ENCODE assay signal across 8 cellular contexts in genomic region chr1:163071381-163072255, GRCh38. TPM values are rescaled to one million over a fixed set of nuclear protein-coding genes. Genes with fewer than 3 reads are reported as not detected.
DNase-seq lines count a peak whose midpoint lies in the region; ATAC-seq and TF ChIP-seq lines count a peak whose summit lies in the region.

No MANE protein-coding gene starts in this region.

- CTCF ChIA-PET in BJ (lab: Yijun Ruan, JAX) (interaction anchor here (0.5 to 9.7 kb wide), 27 partner anchors 11 to 1052 kb away, joined by 3 to 117 read pairs (median 4); partner anchors contain the start of gene NUF2), OCI-LY7 (lab: Charles Lee; ENCODE audit: unreplicated experiment) (no interaction called here)

- H3K9me3 ChIP-seq in OCI-LY7 (ENCODE audit: low read length) (no peaks in the 10 kb centered on the region), heart left ventricle (no peaks in the 10 kb centered on the region)

- POLR2A ChIA-PET in BJ (lab: Charles Lee) (interaction anchor here (0.6 kb wide), 1 partner anchor 15 kb away, joined by 9 read pairs; no protein-coding TSS in a partner anchor), OCI-LY7 (lab: Charles Lee) (interaction anchor here (0.6 kb wide), 1 partner anchor 29 kb away, joined by 3 read pairs; no protein-coding TSS in a partner anchor)

- H3K27me3 ChIP-seq in BJ (ENCODE audit: control insufficient read depth, insufficient read depth, low read length) (no peaks in the 10 kb centered on the region), heart left ventricle (peaks cover 0 to 18% (median 0%) of the 10 kb centered on the region in 9 donors)

- WGBS in heart left ventricle, 4 donors, result 9 to 21% (median 14%) methylated on average over 6 of the region's 6 CpGs

- H2AFZ ChIP-seq in OCI-LY7 (ENCODE audit: low read length), result no peak overlapping the region

- no TSS peak for BruUV-seq in OCI-LY7 (replicated peaks; lab: Mats Ljungman, UMichigan)

- intact Hi-C loops in OCI-LY7 (cut with micrococcal nuclease; ENCODE audit: unreplicated experiment) (loop anchor here (1.0 to 10.0 kb wide), 2 partner anchors 103 to 244 kb away; no protein-coding TSS in a partner anchor), heart left ventricle (cut with DNase I) (loop anchor here (2.0 to 10.0 kb wide), 10 partner anchors 101 to 246 kb away; no protein-coding TSS in a partner anchor)

- H3K4me3 ChIP-seq in BJ (ENCODE audit: low read depth, low read length) (peak overlapping the region; percentile 35), OCI-LY7 (ENCODE audit: low read depth, low read length, poor library complexity, severe bottlenecking) (no peak overlapping the region), heart left ventricle (peak overlapping the region in 7 of 12 donors; percentile 23 to 65 (median 53)), retinal pigment epithelial cell (ENCODE audit: low read length) (peak overlapping the region; percentile 60)

- DNase-seq in BJ (ENCODE audit: low read depth) (peak; percentile 31), HK-2 (ENCODE audit: unreplicated experiment) (peak; percentile 73), OCI-LY7 (ENCODE audit: low spot score) (peak; percentile 43), activated T-helper 1 cell treated with Interleukin-2 at 50 U/mL for 16 hours (ENCODE audit: low read depth) (peak; percentile 0), heart left ventricle (peak in 4 of 5 donors; percentile 41 to 64 (median 62)), retinal pigment epithelial cell (ENCODE audit: low read depth) (no peak), MV-4-11 (lab: John Stamatoyannopoulos, UW) (no peak)

- ATAC-seq in GM18867 (IDR thresholded peaks at IDR 0.05; ENCODE audit: unreplicated experiment) (peak; percentile 90), heart left ventricle (peak in 3 of 4 donors; percentile 32 to 76 (median 61))

- H3K27ac ChIP-seq in OCI-LY7 (ENCODE audit: low read depth, low read length, poor library complexity, severe bottlenecking) (no peak overlapping the region), heart left ventricle (peak overlapping the region in 4 of 12 donors; percentile 18 to 62 (median 46))

- peaks cover 11% of the 10 kb centered on the region for H3K36me3 ChIP-seq in BJ (ENCODE audit: control insufficient read depth, insufficient read depth, low read length)
- H3K36me3 ChIP-seq in OCI-LY7 (ENCODE audit: insufficient read depth, low read length), result no peaks in the 10 kb centered on the region
- H3K36me3 ChIP-seq in heart left ventricle, result peaks cover 0 to 41% (median 0%) of the 10 kb centered on the region in 9 donors

- H3K9me2 ChIP-seq in OCI-LY7 (ENCODE audit: insufficient read depth, low read length), result no peaks in the 10 kb centered on the region

- H3K4me2 ChIP-seq in OCI-LY7 (ENCODE audit: low read length), result no peak overlapping the region

- no peak for TF ChIP-seq POLR2A in heart left ventricle (IDR thresholded peaks at IDR 0.05)

- peak; percentile 81 for TF ChIP-seq CTCF in BJ (IDR thresholded peaks at IDR 0.05; ENCODE audit: insufficient read depth, low read depth, low read length)
- peak; percentile 74 for TF ChIP-seq CTCF in OCI-LY7 (conservative IDR thresholded peaks at IDR 0.05; ENCODE audit: low read length)
- TF ChIP-seq CTCF in heart left ventricle (IDR thresholded peaks at IDR 0.05), result peak; percentile 34 to 74 (median 59)
- peak; percentile 81 for TF ChIP-seq CTCF in retinal pigment epithelial cell (conservative IDR thresholded peaks at IDR 0.05; ENCODE audit: low read depth, low read length)

- H4K20me1 ChIP-seq in OCI-LY7 (ENCODE audit: insufficient read depth, low read length), result no peaks in the 10 kb centered on the region

- H3K4me1 ChIP-seq in OCI-LY7 (ENCODE audit: insufficient read depth, low read length, poor library complexity, severe bottlenecking) (no peaks in the 10 kb centered on the region), heart left ventricle (peaks cover 0 to 5% (median 0%) of the 10 kb centered on the region in 12 donors)

- no peaks in the 10 kb centered on the region for H3K79me2 ChIP-seq in OCI-LY7 (ENCODE audit: insufficient read depth, low read depth, low read length)

RNA-seq across cellular contexts. Expression of gene RGS4, which starts 2.5 kb away (rescaled TPM):
- polyA plus RNA-seq in BJ (2011; rRNA removed) (25.8 and 26.4 TPM in 2 replicates), heart left ventricle (1 to 10 TPM in 1 of 2 donors, under 1 TPM in 1; 0.30 to 2.8 TPM)
- polyA minus RNA-seq in BJ (2011; rRNA and poly(A)+ RNA removed), result 7.1 and 10.4 TPM in 2 replicates
- total RNA-seq in OCI-LY7 (2014; rRNA removed; shearing (Covaris generic)), result not detected in 2 replicates
- total RNA-seq in OCI-LY7 (2022) (not detected in 2 replicates), heart left ventricle (10 to 100 TPM in 2 of 9 donors, 1 to 10 TPM in 5, under 1 TPM in 1, not detected in 1; 0.81 to 17.7 (median 5.4) TPM)

Comparison
In these comparisons a context has a peak if more than half of its experiments do, and no peak if none do; other contexts are left out.
1. DNase-seq: peak in BJ (single experiment), HK-2 (single experiment), OCI-LY7 (single experiment), activated T-helper 1 cell treated with Interleukin-2 at 50 U/mL for 16 hours (single experiment) and heart left ventricle (4 of 5); none in retinal pigment epithelial cell (single experiment) and MV-4-11 (single experiment).
2. Peak in every context shown above with its lines, with median percentiles within 50 percentile points of each other: CTCF ChIP-seq.